19 cellular contexts compared by ENCODE assay signal in genomic region chr7:114710495-114710894, GRCh38.
"Had no signal": no experiment of that assay in that cellular context is flagged by ENCODE, and none has a peak within 500 bp of the region (broad histone marks: within the 10 kb centered on the region; RNA-seq: fewer than 3 reads in every experiment).

No MANE protein-coding gene starts in this region.

- H3K4me3 Mint-ChIP-seq: dendritic cell treated with granulocyte-macrophage colony-stimulating factor and Interleukin-4, amounts not matched to agents 40 ng/mL and 50 ng/mL, for 4 days; effector memory CD8-positive, alpha-beta T cell; naive thymus-derived CD8-positive, alpha-beta T cell had no signal

- H3K4me1 ChIP-seq: esophagus squamous epithelium, right atrium auricular region, sigmoid colon, suprapubic skin, tibial artery, upper lobe of left lung, vagina had no signal

- H3K4me2 ChIP-seq: hepatocyte had no signal

- H3K9me3 Mint-ChIP-seq: effector memory CD8-positive, alpha-beta T cell had no signal

- H3K27ac ChIP-seq: esophagus squamous epithelium, hepatocyte, ovary, right atrium auricular region, sigmoid colon, skin epidermis, suprapubic skin, tibial artery, upper lobe of left lung, vagina had no signal

- H3K36me3 Mint-ChIP-seq: naive thymus-derived CD8-positive, alpha-beta T cell had no signal

- ATAC-seq: effector memory CD8-positive, alpha-beta T cell; mucosa of descending colon; naive thymus-derived CD8-positive, alpha-beta T cell had no signal

- H3K27ac Mint-ChIP-seq: dendritic cell treated with granulocyte-macrophage colony-stimulating factor and Interleukin-4, amounts not matched to agents 40 ng/mL and 50 ng/mL, for 4 days; effector memory CD8-positive, alpha-beta T cell; naive thymus-derived CD8-positive, alpha-beta T cell had no signal

- H3K4me1 Mint-ChIP-seq: naive thymus-derived CD8-positive, alpha-beta T cell had no signal

- H3K27me3 ChIP-seq: esophagus squamous epithelium, hepatocyte, ovary, right atrium auricular region, sigmoid colon, suprapubic skin, tibial artery, upper lobe of left lung, vagina had no signal

- H3K9me3 ChIP-seq: esophagus squamous epithelium, mucosa of descending colon, ovary, right atrium auricular region, sigmoid colon, suprapubic skin, tibial artery, upper lobe of left lung, vagina had no signal

- H3K27me3 Mint-ChIP-seq: dendritic cell treated with granulocyte-macrophage colony-stimulating factor and Interleukin-4, amounts not matched to agents 40 ng/mL and 50 ng/mL, for 4 days had no signal

- H3K4me3 ChIP-seq: esophagus squamous epithelium, hepatocyte, mucosa of descending colon, ovary, right atrium auricular region, sigmoid colon, skin epidermis, suprapubic skin, tibial artery, upper lobe of left lung, vagina had no signal

- H3K36me3 ChIP-seq: esophagus squamous epithelium, ovary, right atrium auricular region, sigmoid colon, suprapubic skin, tibial artery, upper lobe of left lung, vagina had no signal

- DNase-seq: effector memory CD8-positive, alpha-beta T cell; esophagus squamous epithelium; foreskin fibroblast; head of caudate nucleus; kidney glomerular epithelial cell; mucosa of descending colon; naive thymus-derived CD8-positive, alpha-beta T cell; nucleus accumbens; ovary; sigmoid colon; stimulated activated naive CD4-positive, alpha-beta T cell treated with Interleukin-2 at 50 U/mL for 16 hours; tibial artery; upper lobe of left lung had no signal

- H2AFZ ChIP-seq: hepatocyte had no signal

- H3K79me2 ChIP-seq: hepatocyte had no signal
